Comparison of ENCODE assay signal across 11 cellular contexts in genomic region chr9:36204906-36205547, GRCh38. TPM values are rescaled to one million over a fixed set of nuclear protein-coding genes. Genes with fewer than 3 reads are reported as not detected.
DNase-seq lines count a peak whose midpoint lies in the region; ATAC-seq, FAIRE-seq and TF ChIP-seq lines count a peak whose summit lies in the region.
"Had no signal": no experiment of that assay in that cellular context is flagged by ENCODE, and none has a peak within 500 bp of the region (broad histone marks: within the 10 kb centered on the region; RNA-seq: fewer than 3 reads in every experiment).

No MANE protein-coding gene starts in this region.

- H3K27me3 ChIP-seq in H7 (ENCODE audit: control insufficient read depth, insufficient read depth, low read length) = no peaks in the 10 kb centered on the region
- H3K27me3 ChIP-seq in SK-N-SH (ENCODE audit: insufficient read depth) = no peaks in the 10 kb centered on the region
- no peaks in the 10 kb centered on the region for H3K27me3 ChIP-seq in pancreas
- H3K27me3 ChIP-seq in PC-9 (ENCODE audit: insufficient read depth, low read depth) = no peaks in the 10 kb centered on the region
- H3K27me3 ChIP-seq: tibial nerve had no signal

- no peak overlapping the region for H3K9ac ChIP-seq in SK-N-SH

- H3K27ac ChIP-seq in SK-N-SH (ENCODE audit: low read depth in 2 of 2, low read length in 1 of 2) (no peak overlapping the region), pancreas (no peak overlapping the region), PC-9 (no peak overlapping the region)
- H3K27ac ChIP-seq: tibial nerve had no signal

- no peak for TF ChIP-seq CTCF in SK-N-SH (IDR thresholded peaks at IDR 0.05)
- TF ChIP-seq CTCF in foreskin fibroblast (IDR thresholded peaks at IDR 0.05; ENCODE audit: low read depth, low read length) = peak; percentile 6
- TF ChIP-seq CTCF in pancreas (IDR thresholded peaks at IDR 0.05) = no peak
- no peak for TF ChIP-seq CTCF in PC-9 (conservative IDR thresholded peaks at IDR 0.05)

- no peak overlapping the region for H2AFZ ChIP-seq in SK-N-SH (ENCODE audit: low read depth)
- H2AFZ ChIP-seq in PC-9 = no peak overlapping the region

- no peak for TF ChIP-seq EP300 in SK-N-SH (IDR thresholded peaks at IDR 0.05; ENCODE audit: borderline replicate concordance in 1 of 2, low read depth in 1 of 2, low read length in 1 of 2)

- H3K9me2 ChIP-seq in SK-N-SH (no peaks in the 10 kb centered on the region), PC-9 (ENCODE audit: insufficient read depth) (no peaks in the 10 kb centered on the region)

- POLR2A ChIA-PET in SK-N-SH (lab: Yijun Ruan, JAX) (interaction anchor here (1.5 kb wide), 1 partner anchor 14 kb away, joined by 7 read pairs; the partner anchor contains the start of gene CLTA), PC-9 (lab: Charles Lee; ENCODE audit: unreplicated experiment) (interaction anchor here (0.5 kb wide), 1 partner anchor 14 kb away, joined by 4 read pairs; no protein-coding TSS in a partner anchor)

- 93% methylated on average over 9 of the region's 11 CpGs for WGBS in SK-N-SH (ENCODE audit: low lambda C conversion rate)
- WGBS in pancreas, 2 donors = 87 to 89% methylated on average over 11 of the region's 11 CpGs

- H3K4me2 ChIP-seq in SK-N-SH = no peak overlapping the region
- H3K4me2 ChIP-seq in PC-9 = no peak overlapping the region

- TF ChIP-seq RAD21 in SK-N-SH (IDR thresholded peaks at IDR 0.05; ENCODE audit: low read length) = no peak

- peaks cover 30 to 32% of the 10 kb centered on the region in 2 experiments for H3K4me1 ChIP-seq in SK-N-SH (ENCODE audit: control insufficient read depth in 1 of 2, insufficient read depth in 2 of 2, low read depth in 1 of 2, low read length in 1 of 2)
- peaks cover 0 to 7% (median 0%) of the 10 kb centered on the region in 3 donors for H3K4me1 ChIP-seq in pancreas
- no peaks in the 10 kb centered on the region for H3K4me1 ChIP-seq in PC-9 (replicated peaks; ENCODE audit: insufficient read depth)

- peaks cover 63% of the 10 kb centered on the region for H3K36me3 ChIP-seq in H7 (replicated peaks; ENCODE audit: control insufficient read depth, insufficient read depth, low read length)
- peaks cover 75 to 86% of the 10 kb centered on the region in 2 experiments for H3K36me3 ChIP-seq in SK-N-SH (replicated peaks in 1 of 2; ENCODE audit: control insufficient read depth in 1 of 2, insufficient read depth in 2 of 2, low read length in 1 of 2)
- peaks cover 3 to 83% (median 29%) of the 10 kb centered on the region in 3 donors for H3K36me3 ChIP-seq in pancreas
- peaks cover 20% of the 10 kb centered on the region for H3K36me3 ChIP-seq in PC-9 (ENCODE audit: low read depth)

- H4K20me1 ChIP-seq in SK-N-SH (ENCODE audit: insufficient read depth) = peaks cover 55% of the 10 kb centered on the region
- H4K20me1 ChIP-seq in PC-9 (ENCODE audit: insufficient read depth) = peaks cover 9% of the 10 kb centered on the region; the same call in 1 of the 2 replicates

- peak in 3 of 4 donors; percentile 34 to 62 (median 37) for ATAC-seq in pancreas

- DNase-seq in H7 (peak; percentile 57), SK-N-SH (peak; percentile 33), foreskin fibroblast (peak in 1 of 2 donors; percentile 49), pancreas (no peak), PC-9 (no peak), SKM-1 treated with dmso at 0.1 percent for 144 hours (lab: John Stamatoyannopoulos, UW; ENCODE audit: unreplicated experiment) (no peak), COLO668 (lab: John Stamatoyannopoulos, UW; ENCODE audit: unreplicated experiment) (no peak), LoVo (ENCODE audit: low spot score) (no peak)
- DNase-seq: NCI-H2081, T-helper 2 cell had no signal

- no peaks in the 10 kb centered on the region for H3K9me3 ChIP-seq in SK-N-SH
- no peaks in the 10 kb centered on the region for H3K9me3 ChIP-seq in pancreas
- no peaks in the 10 kb centered on the region for H3K9me3 ChIP-seq in PC-9 (ENCODE audit: insufficient read depth, low read depth)
- H3K9me3 ChIP-seq: tibial nerve had no signal

- BruUV-seq in PC-9 (replicated peaks; lab: Mats Ljungman, UMichigan) = no TSS peak

- no peak for FAIRE-seq in pancreas (lab: Jason Lieb, UNC)

- intact Hi-C loops in pancreas (cut with DNase I) = no loop called here
- intact Hi-C loops in PC-9 (cut with micrococcal nuclease; ENCODE audit: unreplicated experiment) = no loop called here

- H3K4me3 ChIP-seq in H7 (ENCODE audit: insufficient read depth, low read depth, low read length) = no peak overlapping the region
- no peak overlapping the region for H3K4me3 ChIP-seq in SK-N-SH (ENCODE audit: low read depth in 2 of 2, low read length in 1 of 2)
- H3K4me3 ChIP-seq in foreskin fibroblast (ENCODE audit: low read depth in 1 of 2, low read length in 2 of 2) = no peak overlapping the region
- no peak overlapping the region for H3K4me3 ChIP-seq in pancreas
- no peak overlapping the region for H3K4me3 ChIP-seq in PC-9
- H3K4me3 ChIP-seq: tibial nerve had no signal

- H3F3A ChIP-seq in SK-N-SH (replicated peaks; ENCODE audit: insufficient read depth) (peaks cover 16% of the 10 kb centered on the region), PC-9 (ENCODE audit: insufficient read depth, low read depth) (no peaks in the 10 kb centered on the region)

- peaks cover 81% of the 10 kb centered on the region for H3K79me2 ChIP-seq in SK-N-SH (ENCODE audit: insufficient read depth)
- peaks cover 6% of the 10 kb centered on the region; the same call in 1 of the 2 replicates for H3K79me2 ChIP-seq in PC-9 (ENCODE audit: low read depth)

- CTCF ChIA-PET in SK-N-SH (lab: Yijun Ruan, JAX) (interaction anchor here (0.7 to 1.5 kb wide), 7 partner anchors 9 to 124 kb away, joined by 3 to 6 read pairs (median 4); no protein-coding TSS in a partner anchor), PC-9 (lab: Charles Lee) (no interaction called here)

TF ChIP-seq in SK-N-SH, 30 proteins besides CTCF, POLR2A, EP300 and RAD21 (continues in another document):
- TF ChIP-seq POLR2AphosphoS5 (IDR thresholded peaks at IDR 0.05; ENCODE audit: low read depth, low read length) (no peak), USF2 (IDR thresholded peaks at IDR 0.05; ENCODE audit: borderline replicate concordance, low read depth, low read length) (no peak), RCOR1 (IDR thresholded peaks at IDR 0.05; ENCODE audit: low read length) (no peak), ELF1 (IDR thresholded peaks at IDR 0.05) (no peak), SIN3A (IDR thresholded peaks at IDR 0.05; ENCODE audit: borderline replicate concordance, low read depth, low read length) (no peak), NRF1 (IDR thresholded peaks at IDR 0.05; ENCODE audit: low read depth, low read length) (no peak), GABPA (IDR thresholded peaks at IDR 0.05; ENCODE audit: low read depth) (no peak), FOXJ3 (CRISPR knock-in tag; IDR thresholded peaks at IDR 0.05) (no peak), TAF1 (IDR thresholded peaks at IDR 0.05; ENCODE audit: borderline replicate concordance, low read depth, low read length) (no peak), JUND (IDR thresholded peaks at IDR 0.05) (no peak), PBX3 (IDR thresholded peaks at IDR 0.05) (no peak), RXRA (IDR thresholded peaks at IDR 0.05; ENCODE audit: borderline replicate concordance, low read depth) (no peak)

RNA-seq across cellular contexts. Expression of gene CLTA, which starts 14.3 kb away (rescaled TPM):
- 222 TPM in 2 replicates for total RNA-seq in H7 (2014; rRNA removed; shearing (Covaris generic))
- polyA plus RNA-seq in SK-N-SH (2012; rRNA removed) (222 and 260 TPM in 2 replicates), pancreas (100 to 1,000 TPM in 1 of 2 donors, 10 to 100 TPM in 1; 49.2 to 102 TPM)
- polyA plus RNA-seq in SK-N-SH (2012; cell fraction: cytosol; rRNA removed) = 329 and 395 TPM in 2 replicates
- polyA plus RNA-seq in SK-N-SH (2012; cell fraction: nucleus; rRNA removed) = 119 and 142 TPM in 2 replicates
- total RNA-seq in pancreas (10 to 100 TPM; 57.9 to 91.7 (median 77.7) TPM), PC-9 (2021) (146 and 164 TPM in 2 replicates)

RNA-seq across cellular contexts. Expression of gene CCIN, which starts 35.8 kb away (rescaled TPM):
- 0.17 TPM in 1 of 2 replicates, not detected in the other for total RNA-seq in H7 (2014; rRNA removed; shearing (Covaris generic))
- polyA plus RNA-seq in SK-N-SH (2012; rRNA removed) = 0.44 and 0.54 TPM in 2 replicates
- polyA plus RNA-seq in SK-N-SH (2012; cell fraction: cytosol; rRNA removed) = 0.15 and 0.35 TPM in 2 replicates
- 0.93 and 0.95 TPM in 2 replicates for polyA plus RNA-seq in SK-N-SH (2012; cell fraction: nucleus; rRNA removed)
- under 1 TPM in 1 of 6 donors, not detected in 5; 0.25 TPM for total RNA-seq in pancreas
- polyA plus RNA-seq in pancreas = under 1 TPM; 0.05 to 0.11 TPM
- total RNA-seq in PC-9 (2021) = not detected in 2 replicates
- total RNA-seq: tibial nerve had no signal

RNA-seq across cellular contexts. Expression of gene GNE, which starts 53.2 kb away (rescaled TPM):
- 14.1 and 14.3 TPM in 2 replicates for total RNA-seq in H7 (2014; rRNA removed; shearing (Covaris generic))
- polyA plus RNA-seq in SK-N-SH (2012; rRNA removed) = 13.0 and 17.5 TPM in 2 replicates
- polyA plus RNA-seq in SK-N-SH (2012; cell fraction: cytosol; rRNA removed) = 13.4 and 16.4 TPM in 2 replicates
- 8.4 and 11.7 TPM in 2 replicates for polyA plus RNA-seq in SK-N-SH (2012; cell fraction: nucleus; rRNA removed)
- total RNA-seq in pancreas = 10 to 100 TPM in 1 of 6 donors, 1 to 10 TPM in 5; 4.4 to 11.8 (median 7.0) TPM
- polyA plus RNA-seq in pancreas = 10 to 100 TPM in 1 of 2 donors, 1 to 10 TPM in 1; 5.1 to 12.7 TPM
- 20.2 and 23.2 TPM in 2 replicates for total RNA-seq in PC-9 (2021)

Comparison
In these comparisons a context has a peak if more than half of its experiments do, and no peak if none do; other contexts are left out.
1. DNase-seq: peak in H7 (single experiment) and SK-N-SH (single experiment); none in pancreas (0 of 6), PC-9 (0 of 2), SKM-1 treated with dmso at 0.1 percent for 144 hours (single experiment), COLO668 (single experiment) and LoVo (single experiment).